Comparison of ENCODE assay signal across 1 cellular context in the genomic region with DNA sequence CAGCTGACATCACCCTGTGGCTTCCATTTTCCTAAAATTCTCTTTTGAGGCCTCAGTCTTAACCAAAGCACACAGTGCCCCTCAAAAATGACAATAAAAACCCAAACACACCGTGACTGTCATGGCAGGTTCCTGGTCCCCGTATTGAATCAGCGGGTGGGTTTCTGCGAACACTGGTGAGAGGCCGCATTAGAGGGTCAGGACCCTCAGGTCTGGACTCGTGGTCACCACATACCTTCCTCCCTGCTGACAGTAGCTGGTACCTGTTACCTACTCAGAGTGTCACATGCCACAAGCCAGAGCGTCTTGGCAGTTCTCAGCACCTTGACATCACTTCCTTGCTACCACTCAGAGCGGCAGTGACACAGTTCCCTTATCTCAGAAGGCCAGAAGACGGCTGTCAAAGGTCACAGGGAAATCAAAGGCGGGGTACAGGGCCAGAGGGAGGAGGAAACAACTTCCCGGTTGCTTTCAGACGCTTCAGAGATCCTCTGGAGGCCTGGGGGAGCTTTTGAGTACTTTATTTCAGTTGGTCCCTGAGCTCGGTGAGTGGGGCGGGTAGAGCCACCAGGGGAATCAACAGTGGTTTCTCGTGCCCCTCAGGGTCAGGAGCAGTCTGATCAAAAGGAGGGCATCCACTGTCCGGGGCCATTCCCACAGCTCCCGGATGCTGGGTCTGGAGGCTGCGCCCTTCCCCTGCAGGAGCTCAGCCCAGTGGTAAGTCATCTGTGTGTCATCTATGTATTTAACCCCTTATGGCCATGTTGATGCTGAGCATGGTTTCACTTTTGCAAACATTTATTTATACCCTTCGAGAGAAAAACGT.
A peak's percentile ranks its signal among the peaks of the same experiment; 100 is the strongest.
TF ChIP-seq lines count a peak whose summit lies in the region.

A gene (minus strand): TSS at position 281 of the 826 bp plus-strand sequence.
A gene with protein sequence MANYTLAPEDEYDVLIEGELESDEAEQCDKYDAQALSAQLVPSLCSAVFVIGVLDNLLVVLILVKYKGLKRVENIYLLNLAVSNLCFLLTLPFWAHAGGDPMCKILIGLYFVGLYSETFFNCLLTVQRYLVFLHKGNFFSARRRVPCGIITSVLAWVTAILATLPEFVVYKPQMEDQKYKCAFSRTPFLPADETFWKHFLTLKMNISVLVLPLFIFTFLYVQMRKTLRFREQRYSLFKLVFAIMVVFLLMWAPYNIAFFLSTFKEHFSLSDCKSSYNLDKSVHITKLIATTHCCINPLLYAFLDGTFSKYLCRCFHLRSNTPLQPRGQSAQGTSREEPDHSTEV (plus strand): TSS at position 474 of the 826 bp plus-strand sequence. CDS start 821 bp downstream, outside the sequence.

TF ChIP-seq in K562, 482 proteins besides CTCF, POLR2A, EP300 and RAD21 (continued from another document and continues in another):
- TF ChIP-seq, protein P1, sequence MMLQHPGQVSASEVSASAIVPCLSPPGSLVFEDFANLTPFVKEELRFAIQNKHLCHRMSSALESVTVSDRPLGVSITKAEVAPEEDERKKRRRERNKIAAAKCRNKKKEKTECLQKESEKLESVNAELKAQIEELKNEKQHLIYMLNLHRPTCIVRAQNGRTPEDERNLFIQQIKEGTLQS (IDR thresholded peaks at IDR 0.05), result peak; percentile 51; the same call in 1 of the 2 replicates
- TF ChIP-seq, protein P1 (CRISPR knock-in tag; conservative IDR thresholded peaks at IDR 0.05), result 0 out of 2 replicates have a peak, but pooled peaks have one; percentile 49
- TF ChIP-seq OTX1 (CRISPR knock-in tag; IDR thresholded peaks at IDR 0.05) (peak; percentile 77; the same call in 1 of the 2 replicates), NRF1 (conservative IDR thresholded peaks at IDR 0.05 in 1 of 2, IDR thresholded peaks at IDR 0.05 in 1 of 2) (peak; percentile 74 to 80), ZNF311 (CRISPR knock-in tag; IDR thresholded peaks at IDR 0.05) (peak; percentile 74), KAT2B (IDR thresholded peaks at IDR 0.05; ENCODE audit: low read depth, low read length) (no peak), TCF7 (IDR thresholded peaks at IDR 0.05; ENCODE audit: borderline replicate concordance) (peak; percentile 89; the same call in 1 of the 2 replicates), NR2C2 (CRISPR knock-in tag; IDR thresholded peaks at IDR 0.05) (peak; percentile 94), NR2C2 (tag; IDR thresholded peaks at IDR 0.05) (peak; percentile 98), CXXC5 (CRISPR knock-in tag; IDR thresholded peaks at IDR 0.05) (peak; percentile 90), ZNF561 (CRISPR knock-in tag; conservative IDR thresholded peaks at IDR 0.05) (peak; percentile 70; the same call in 1 of the 2 replicates), CCNT2 (IDR thresholded peaks at IDR 0.05; ENCODE audit: borderline replicate concordance, extremely low read depth, insufficient read length, low read depth, low read length) (peak; percentile 84), DMBX1 (CRISPR knock-in tag; IDR thresholded peaks at IDR 0.05; ENCODE audit: borderline replicate concordance) (peak; percentile 93), SOX6 (IDR thresholded peaks at IDR 0.05) (peak; percentile 90), TAF7 (tag; IDR thresholded peaks at IDR 0.05) (no peak; the same call in 1 of the 2 replicates), HNRNPH1 (optimal IDR thresholded peaks at IDR 0.05; ENCODE audit: low read depth, low read length) (no peak), GABPA (tag; conservative IDR thresholded peaks at IDR 0.05; ENCODE audit: low read depth) (peak; percentile 91), CEBPG (CRISPR knock-in tag; IDR thresholded peaks at IDR 0.05) (peak; percentile 44; the same call in 1 of the 2 replicates), CEBPG (tag; conservative IDR thresholded peaks at IDR 0.05 in 1 of 2, IDR thresholded peaks at IDR 0.05 in 1 of 2) (no peak), L3MBTL2 (IDR thresholded peaks at IDR 0.05) (peak; percentile 99), POLR2G (IDR thresholded peaks at IDR 0.05; ENCODE audit: low read depth, low read length) (peak; percentile 59; the same call in 1 of the 2 replicates), MAFF (IDR thresholded peaks at IDR 0.05; ENCODE audit: low read length) (no peak), MTF1 (CRISPR knock-in tag; IDR thresholded peaks at IDR 0.05; ENCODE audit: borderline replicate concordance) (no peak), KAT8 (IDR thresholded peaks at IDR 0.05; ENCODE audit: low read depth) (no peak)
- TF ChIP-seq, protein P2, sequence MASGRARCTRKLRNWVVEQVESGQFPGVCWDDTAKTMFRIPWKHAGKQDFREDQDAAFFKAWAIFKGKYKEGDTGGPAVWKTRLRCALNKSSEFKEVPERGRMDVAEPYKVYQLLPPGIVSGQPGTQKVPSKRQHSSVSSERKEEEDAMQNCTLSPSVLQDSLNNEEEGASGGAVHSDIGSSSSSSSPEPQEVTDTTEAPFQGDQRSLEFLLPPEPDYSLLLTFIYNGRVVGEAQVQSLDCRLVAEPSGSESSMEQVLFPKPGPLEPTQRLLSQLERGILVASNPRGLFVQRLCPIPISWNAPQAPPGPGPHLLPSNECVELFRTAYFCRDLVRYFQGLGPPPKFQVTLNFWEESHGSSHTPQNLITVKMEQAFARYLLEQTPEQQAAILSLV (tag; IDR thresholded peaks at IDR 0.05), result peak; percentile 66
- TF ChIP-seq, protein P3, sequence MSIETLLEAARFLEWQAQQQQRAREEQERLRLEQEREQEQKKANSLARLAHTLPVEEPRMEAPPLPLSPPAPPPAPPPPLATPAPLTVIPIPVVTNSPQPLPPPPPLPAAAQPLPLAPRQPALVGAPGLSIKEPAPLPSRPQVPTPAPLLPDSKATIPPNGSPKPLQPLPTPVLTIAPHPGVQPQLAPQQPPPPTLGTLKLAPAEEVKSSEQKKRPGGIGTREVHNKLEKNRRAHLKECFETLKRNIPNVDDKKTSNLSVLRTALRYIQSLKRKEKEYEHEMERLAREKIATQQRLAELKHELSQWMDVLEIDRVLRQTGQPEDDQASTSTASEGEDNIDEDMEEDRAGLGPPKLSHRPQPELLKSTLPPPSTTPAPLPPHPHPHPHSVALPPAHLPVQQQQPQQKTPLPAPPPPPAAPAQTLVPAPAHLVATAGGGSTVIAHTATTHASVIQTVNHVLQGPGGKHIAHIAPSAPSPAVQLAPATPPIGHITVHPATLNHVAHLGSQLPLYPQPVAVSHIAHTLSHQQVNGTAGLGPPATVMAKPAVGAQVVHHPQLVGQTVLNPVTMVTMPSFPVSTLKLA (conservative IDR thresholded peaks at IDR 0.05), result peak in 1 of 2 experiments; percentile 88; a peak in 3 of 4 replicates
- TF ChIP-seq, protein P4, sequence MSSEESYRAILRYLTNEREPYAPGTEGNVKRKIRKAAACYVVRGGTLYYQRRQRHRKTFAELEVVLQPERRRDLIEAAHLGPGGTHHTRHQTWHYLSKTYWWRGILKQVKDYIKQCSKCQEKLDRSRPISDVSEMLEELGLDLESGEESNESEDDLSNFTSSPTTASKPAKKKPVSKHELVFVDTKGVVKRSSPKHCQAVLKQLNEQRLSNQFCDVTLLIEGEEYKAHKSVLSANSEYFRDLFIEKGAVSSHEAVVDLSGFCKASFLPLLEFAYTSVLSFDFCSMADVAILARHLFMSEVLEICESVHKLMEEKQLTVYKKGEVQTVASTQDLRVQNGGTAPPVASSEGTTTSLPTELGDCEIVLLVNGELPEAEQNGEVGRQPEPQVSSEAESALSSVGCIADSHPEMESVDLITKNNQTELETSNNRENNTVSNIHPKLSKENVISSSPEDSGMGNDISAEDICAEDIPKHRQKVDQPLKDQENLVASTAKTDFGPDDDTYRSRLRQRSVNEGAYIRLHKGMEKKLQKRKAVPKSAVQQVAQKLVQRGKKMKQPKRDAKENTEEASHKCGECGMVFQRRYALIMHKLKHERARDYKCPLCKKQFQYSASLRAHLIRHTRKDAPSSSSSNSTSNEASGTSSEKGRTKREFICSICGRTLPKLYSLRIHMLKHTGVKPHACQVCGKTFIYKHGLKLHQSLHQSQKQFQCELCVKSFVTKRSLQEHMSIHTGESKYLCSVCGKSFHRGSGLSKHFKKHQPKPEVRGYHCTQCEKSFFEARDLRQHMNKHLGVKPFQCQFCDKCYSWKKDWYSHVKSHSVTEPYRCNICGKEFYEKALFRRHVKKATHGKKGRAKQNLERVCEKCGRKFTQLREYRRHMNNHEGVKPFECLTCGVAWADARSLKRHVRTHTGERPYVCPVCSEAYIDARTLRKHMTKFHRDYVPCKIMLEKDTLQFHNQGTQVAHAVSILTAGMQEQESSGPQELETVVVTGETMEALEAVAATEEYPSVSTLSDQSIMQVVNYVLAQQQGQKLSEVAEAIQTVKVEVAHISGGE (CRISPR knock-in tag; IDR thresholded peaks at IDR 0.05), result peak in 1 of 3 experiments; percentile 70; a peak in 1 of 6 replicates
- TF ChIP-seq, protein P5, sequence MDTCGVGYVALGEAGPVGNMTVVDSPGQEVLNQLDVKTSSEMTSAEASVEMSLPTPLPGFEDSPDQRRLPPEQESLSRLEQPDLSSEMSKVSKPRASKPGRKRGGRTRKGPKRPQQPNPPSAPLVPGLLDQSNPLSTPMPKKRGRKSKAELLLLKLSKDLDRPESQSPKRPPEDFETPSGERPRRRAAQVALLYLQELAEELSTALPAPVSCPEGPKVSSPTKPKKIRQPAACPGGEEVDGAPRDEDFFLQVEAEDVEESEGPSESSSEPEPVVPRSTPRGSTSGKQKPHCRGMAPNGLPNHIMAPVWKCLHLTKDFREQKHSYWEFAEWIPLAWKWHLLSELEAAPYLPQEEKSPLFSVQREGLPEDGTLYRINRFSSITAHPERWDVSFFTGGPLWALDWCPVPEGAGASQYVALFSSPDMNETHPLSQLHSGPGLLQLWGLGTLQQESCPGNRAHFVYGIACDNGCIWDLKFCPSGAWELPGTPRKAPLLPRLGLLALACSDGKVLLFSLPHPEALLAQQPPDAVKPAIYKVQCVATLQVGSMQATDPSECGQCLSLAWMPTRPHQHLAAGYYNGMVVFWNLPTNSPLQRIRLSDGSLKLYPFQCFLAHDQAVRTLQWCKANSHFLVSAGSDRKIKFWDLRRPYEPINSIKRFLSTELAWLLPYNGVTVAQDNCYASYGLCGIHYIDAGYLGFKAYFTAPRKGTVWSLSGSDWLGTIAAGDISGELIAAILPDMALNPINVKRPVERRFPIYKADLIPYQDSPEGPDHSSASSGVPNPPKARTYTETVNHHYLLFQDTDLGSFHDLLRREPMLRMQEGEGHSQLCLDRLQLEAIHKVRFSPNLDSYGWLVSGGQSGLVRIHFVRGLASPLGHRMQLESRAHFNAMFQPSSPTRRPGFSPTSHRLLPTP (IDR thresholded peaks at IDR 0.05; ENCODE audit: borderline replicate concordance, extremely low read depth, insufficient read length), result no peak
- TF ChIP-seq, protein P6, sequence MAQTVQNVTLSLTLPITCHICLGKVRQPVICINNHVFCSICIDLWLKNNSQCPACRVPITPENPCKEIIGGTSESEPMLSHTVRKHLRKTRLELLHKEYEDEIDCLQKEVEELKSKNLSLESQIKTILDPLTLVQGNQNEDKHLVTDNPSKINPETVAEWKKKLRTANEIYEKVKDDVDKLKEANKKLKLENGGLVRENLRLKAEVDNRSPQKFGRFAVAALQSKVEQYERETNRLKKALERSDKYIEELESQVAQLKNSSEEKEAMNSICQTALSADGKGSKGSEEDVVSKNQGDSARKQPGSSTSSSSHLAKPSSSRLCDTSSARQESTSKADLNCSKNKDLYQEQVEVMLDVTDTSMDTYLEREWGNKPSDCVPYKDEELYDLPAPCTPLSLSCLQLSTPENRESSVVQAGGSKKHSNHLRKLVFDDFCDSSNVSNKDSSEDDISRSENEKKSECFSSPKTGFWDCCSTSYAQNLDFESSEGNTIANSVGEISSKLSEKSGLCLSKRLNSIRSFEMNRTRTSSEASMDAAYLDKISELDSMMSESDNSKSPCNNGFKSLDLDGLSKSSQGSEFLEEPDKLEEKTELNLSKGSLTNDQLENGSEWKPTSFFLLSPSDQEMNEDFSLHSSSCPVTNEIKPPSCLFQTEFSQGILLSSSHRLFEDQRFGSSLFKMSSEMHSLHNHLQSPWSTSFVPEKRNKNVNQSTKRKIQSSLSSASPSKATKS (CRISPR knock-in tag; IDR thresholded peaks at IDR 0.05), result no peak
- TF ChIP-seq, protein P7, sequence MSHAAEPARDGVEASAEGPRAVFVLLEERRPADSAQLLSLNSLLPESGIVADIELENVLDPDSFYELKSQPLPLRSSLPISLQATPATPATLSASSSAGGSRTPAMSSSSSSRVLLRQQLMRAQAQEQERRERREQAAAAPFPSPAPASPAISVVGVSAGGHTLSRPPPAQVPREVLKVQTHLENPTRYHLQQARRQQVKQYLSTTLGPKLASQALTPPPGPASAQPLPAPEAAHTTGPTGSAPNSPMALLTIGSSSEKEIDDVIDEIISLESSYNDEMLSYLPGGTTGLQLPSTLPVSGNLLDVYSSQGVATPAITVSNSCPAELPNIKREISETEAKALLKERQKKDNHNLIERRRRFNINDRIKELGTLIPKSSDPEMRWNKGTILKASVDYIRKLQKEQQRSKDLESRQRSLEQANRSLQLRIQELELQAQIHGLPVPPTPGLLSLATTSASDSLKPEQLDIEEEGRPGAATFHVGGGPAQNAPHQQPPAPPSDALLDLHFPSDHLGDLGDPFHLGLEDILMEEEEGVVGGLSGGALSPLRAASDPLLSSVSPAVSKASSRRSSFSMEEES (CRISPR knock-in tag; IDR thresholded peaks at IDR 0.05), result peak; percentile 9; the same call in 1 of the 2 replicates
- TF ChIP-seq, protein P8, sequence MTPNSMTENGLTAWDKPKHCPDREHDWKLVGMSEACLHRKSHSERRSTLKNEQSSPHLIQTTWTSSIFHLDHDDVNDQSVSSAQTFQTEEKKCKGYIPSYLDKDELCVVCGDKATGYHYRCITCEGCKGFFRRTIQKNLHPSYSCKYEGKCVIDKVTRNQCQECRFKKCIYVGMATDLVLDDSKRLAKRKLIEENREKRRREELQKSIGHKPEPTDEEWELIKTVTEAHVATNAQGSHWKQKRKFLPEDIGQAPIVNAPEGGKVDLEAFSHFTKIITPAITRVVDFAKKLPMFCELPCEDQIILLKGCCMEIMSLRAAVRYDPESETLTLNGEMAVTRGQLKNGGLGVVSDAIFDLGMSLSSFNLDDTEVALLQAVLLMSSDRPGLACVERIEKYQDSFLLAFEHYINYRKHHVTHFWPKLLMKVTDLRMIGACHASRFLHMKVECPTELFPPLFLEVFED (CRISPR knock-in tag; conservative IDR thresholded peaks at IDR 0.05), result peak; percentile 44; the same call in 1 of the 2 replicates
- TF ChIP-seq, protein P9, sequence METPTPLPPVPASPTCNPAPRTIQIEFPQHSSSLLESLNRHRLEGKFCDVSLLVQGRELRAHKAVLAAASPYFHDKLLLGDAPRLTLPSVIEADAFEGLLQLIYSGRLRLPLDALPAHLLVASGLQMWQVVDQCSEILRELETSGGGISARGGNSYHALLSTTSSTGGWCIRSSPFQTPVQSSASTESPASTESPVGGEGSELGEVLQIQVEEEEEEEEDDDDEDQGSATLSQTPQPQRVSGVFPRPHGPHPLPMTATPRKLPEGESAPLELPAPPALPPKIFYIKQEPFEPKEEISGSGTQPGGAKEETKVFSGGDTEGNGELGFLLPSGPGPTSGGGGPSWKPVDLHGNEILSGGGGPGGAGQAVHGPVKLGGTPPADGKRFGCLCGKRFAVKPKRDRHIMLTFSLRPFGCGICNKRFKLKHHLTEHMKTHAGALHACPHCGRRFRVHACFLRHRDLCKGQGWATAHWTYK (CRISPR knock-in tag; IDR thresholded peaks at IDR 0.05), result peak; percentile 82
